ENCODE assay signal across 15 cellular contexts in the genomic region with DNA sequence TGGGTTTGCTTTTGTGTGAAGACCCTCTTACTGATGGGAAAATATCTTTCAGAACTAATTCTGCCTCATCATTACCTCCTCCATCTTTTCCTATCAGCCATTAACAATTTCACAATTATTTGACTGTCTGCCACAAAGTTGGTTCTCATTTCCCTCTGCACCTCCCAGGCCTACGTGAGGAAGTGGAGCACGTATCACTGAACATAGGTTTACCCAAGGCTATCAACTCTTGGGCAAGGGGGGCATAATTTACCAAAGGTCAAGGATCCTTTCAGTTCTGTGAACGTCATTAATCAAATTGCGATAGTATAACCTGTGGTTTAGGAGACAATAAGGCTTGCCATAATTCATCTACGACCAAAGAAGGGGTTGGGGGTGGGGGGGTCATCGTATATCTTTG.
A peak's percentile ranks its signal among the peaks of the same experiment; 100 is the strongest.
DNase-seq lines count a peak whose midpoint lies in the region; ATAC-seq, FAIRE-seq and TF ChIP-seq lines count a peak whose summit lies in the region.
"Had no signal": no experiment of that assay in that cellular context is flagged by ENCODE, and none has a peak within 500 bp of the region (broad histone marks: within the 10 kb centered on the region; RNA-seq: fewer than 3 reads in every experiment).

No MANE protein-coding gene starts in this region.

- POLR2A ChIA-PET in activated CD4-positive, alpha-beta T cell treated with anti-CD3 and anti-CD28 coated beads for 36 hours (lab: Charles Lee) = no interaction called here

- peak overlapping the region; percentile 76 for H3K27ac Mint-ChIP-seq in activated CD4-positive, alpha-beta T cell treated with anti-CD3 and anti-CD28 coated beads for 36 hours
- peak overlapping the region; percentile 42 for H3K27ac Mint-ChIP-seq in astrocyte (ENCODE audit: unreplicated experiment)

- CTCF ChIA-PET in activated CD4-positive, alpha-beta T cell treated with anti-CD3 and anti-CD28 coated beads for 36 hours (lab: Charles Lee) = interaction anchor here (0.7 to 2.0 kb wide), 3 partner anchors 10 to 78 kb away, joined by 5 to 8 read pairs (median 6); no protein-coding TSS in a partner anchor

- peak; percentile 90 for FAIRE-seq in RCC 7860 (lab: Jason Lieb, UNC)
- FAIRE-seq in astrocyte (lab: Jason Lieb, UNC) = no peak
- FAIRE-seq: islet of Langerhans had no signal

- no peak for DNase-seq in activated CD4-positive, alpha-beta T cell treated with anti-CD3 and anti-CD28 coated beads for 36 hours
- DNase-seq in activated CD4-positive, alpha-beta T cell treated with anti-CD3 and anti-CD28 coated beads, Interleukin-2, amount 50 U/mL, for 4 hours = no peak
- DNase-seq in HL-60 (ENCODE audit: low read depth in 1 of 2, low spot score in 1 of 2) = peak; percentile 35 to 51
- peak; percentile 60 for DNase-seq in RCC 7860 (ENCODE audit: low spot score)
- DNase-seq in astrocyte (ENCODE audit: low read depth) = no peak
- DNase-seq in Right ventricle myocardium superior = no peak
- DNase-seq in NCI-H82 treated with DMSO at 0.1 percent for 48 hours (lab: John Stamatoyannopoulos, UW; ENCODE audit: unreplicated experiment) = no peak
- DNase-seq: anterior cingulate cortex; cerebellar nuclear complex; naive B cell; stimulated activated CD4-positive, alpha-beta T cell treated with anti-CD3 and anti-CD28 coated beads, Interleukin-4, amount 100 ng/mL, for 1 hour; testis had no signal

- no peaks in the 10 kb centered on the region for H3K9me3 ChIP-seq in astrocyte (ENCODE audit: insufficient read depth, low read depth, low read length)
- H3K9me3 ChIP-seq: testis had no signal

- H2AFZ ChIP-seq in astrocyte (ENCODE audit: low read depth, low read length) = no peak overlapping the region

- H3K27ac ChIP-seq in HL-60 (replicated peaks) = no peak overlapping the region
- no peak overlapping the region for H3K27ac ChIP-seq in astrocyte (ENCODE audit: low read depth, low read length)
- H3K27ac ChIP-seq: testis had no signal

- H3K27me3 Mint-ChIP-seq in activated CD4-positive, alpha-beta T cell treated with anti-CD3 and anti-CD28 coated beads for 36 hours = peaks cover 2% of the 10 kb centered on the region
- H3K27me3 Mint-ChIP-seq in astrocyte (ENCODE audit: low read depth, unreplicated experiment) = no peaks in the 10 kb centered on the region

- ATAC-seq in activated CD4-positive, alpha-beta T cell treated with anti-CD3 and anti-CD28 coated beads for 36 hours = no peak
- no peak for ATAC-seq in Right ventricle myocardium superior (ENCODE audit: poor library complexity)
- ATAC-seq in HG03354 (IDR thresholded peaks at IDR 0.05; ENCODE audit: poor library complexity, severe bottlenecking, unreplicated experiment) = no peak

- no peak overlapping the region for H3K9ac ChIP-seq in astrocyte (ENCODE audit: low read length)

- H3K4me3 Mint-ChIP-seq in activated CD4-positive, alpha-beta T cell treated with anti-CD3 and anti-CD28 coated beads for 36 hours = no peak overlapping the region
- H3K4me3 Mint-ChIP-seq in astrocyte (ENCODE audit: unreplicated experiment) = no peak overlapping the region
- H3K4me3 Mint-ChIP-seq: naive B cell had no signal

- H3K9me3 Mint-ChIP-seq in activated CD4-positive, alpha-beta T cell treated with anti-CD3 and anti-CD28 coated beads for 36 hours (ENCODE audit: low read depth) = no peaks in the 10 kb centered on the region
- no peaks in the 10 kb centered on the region for H3K9me3 Mint-ChIP-seq in astrocyte (ENCODE audit: unreplicated experiment)
- H3K9me3 Mint-ChIP-seq: naive B cell had no signal

- H3K36me3 Mint-ChIP-seq in activated CD4-positive, alpha-beta T cell treated with anti-CD3 and anti-CD28 coated beads for 36 hours (ENCODE audit: low read depth) = no peaks in the 10 kb centered on the region
- H3K36me3 Mint-ChIP-seq in astrocyte (ENCODE audit: low read depth, unreplicated experiment) = no peaks in the 10 kb centered on the region
- H3K36me3 Mint-ChIP-seq: naive B cell had no signal

- no peaks in the 10 kb centered on the region for H3K79me2 ChIP-seq in astrocyte (ENCODE audit: insufficient read depth, low read length)

- H3K36me3 ChIP-seq in astrocyte (ENCODE audit: insufficient read depth, low read length) = no peaks in the 10 kb centered on the region

- H3K4me1 Mint-ChIP-seq in activated CD4-positive, alpha-beta T cell treated with anti-CD3 and anti-CD28 coated beads for 36 hours = peaks cover 82% of the 10 kb centered on the region
- peaks cover 59% of the 10 kb centered on the region for H3K4me1 Mint-ChIP-seq in astrocyte (ENCODE audit: low read depth, unreplicated experiment)

- H4K20me1 ChIP-seq in astrocyte (ENCODE audit: insufficient read depth, low read length) = no peaks in the 10 kb centered on the region

- TF ChIP-seq CTCF in HL-60 (IDR thresholded peaks at IDR 0.05; ENCODE audit: insufficient read depth, low read length) (no peak), astrocyte (IDR thresholded peaks at IDR 0.05; ENCODE audit: insufficient read depth, low read depth, low read length) (no peak)

- H3K4me3 ChIP-seq in HL-60 (replicated peaks; ENCODE audit: insufficient read depth, low read length) (no peak overlapping the region), astrocyte (ENCODE audit: insufficient read depth, low read depth, low read length) (no peak overlapping the region)
- H3K4me3 ChIP-seq: lung, testis had no signal

- no peak overlapping the region for H3K4me2 ChIP-seq in astrocyte (ENCODE audit: low read length)

- H3K27me3 ChIP-seq in HL-60 (ENCODE audit: insufficient read depth, poor library complexity, severe bottlenecking) (no peaks in the 10 kb centered on the region), astrocyte (ENCODE audit: insufficient read depth, low read length) (no peaks in the 10 kb centered on the region)
- H3K27me3 ChIP-seq: testis had no signal

- intact Hi-C loops in activated CD4-positive, alpha-beta T cell treated with anti-CD3 and anti-CD28 coated beads for 36 hours (cut with DNase I, micrococcal nuclease) = no loop called here
- intact Hi-C loops in Right ventricle myocardium superior (cut with DNase I) = no loop called here

- peaks cover 14% of the 10 kb centered on the region for H3K4me1 ChIP-seq in astrocyte (ENCODE audit: insufficient read depth, low read length)
- H3K4me1 ChIP-seq: testis had no signal

Comparison
In these comparisons a context has a peak if more than half of its experiments do, and no peak if none do; other contexts are left out.
1. DNase-seq: peak in HL-60 (2 of 2) and RCC 7860 (single experiment); none in activated CD4-positive, alpha-beta T cell treated with anti-CD3 and anti-CD28 coated beads for 36 hours (single experiment), activated CD4-positive, alpha-beta T cell treated with anti-CD3 and anti-CD28 coated beads, Interleukin-2, amount 50 U/mL, for 4 hours (0 of 2), astrocyte (single experiment), Right ventricle myocardium superior (single experiment) and NCI-H82 treated with DMSO at 0.1 percent for 48 hours (single experiment).